Comparison of ENCODE assay signal across 15 cellular contexts in the genomic region with DNA sequence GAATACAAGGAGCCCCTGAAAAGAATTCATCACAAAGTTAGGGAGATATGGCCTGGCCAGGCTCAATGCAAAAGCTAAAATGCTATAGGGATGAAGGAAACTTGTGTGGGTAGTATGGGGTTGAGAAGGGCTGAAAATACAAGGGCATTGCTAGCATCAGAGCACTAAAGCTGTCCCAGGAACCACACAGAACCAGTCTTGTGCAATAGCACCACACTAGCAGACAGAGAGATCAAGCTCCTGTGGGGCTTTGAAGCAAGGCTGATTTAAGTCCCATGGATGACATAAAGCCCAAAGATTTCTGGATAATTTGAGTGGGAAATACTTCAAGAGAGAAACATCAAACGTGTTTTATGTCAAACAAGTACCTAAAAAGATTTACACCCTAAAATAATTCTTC.
DNase-seq lines count a peak whose midpoint lies in the region; ATAC-seq and TF ChIP-seq lines count a peak whose summit lies in the region.
"Had no signal": no experiment of that assay in that cellular context is flagged by ENCODE, and none has a peak within 500 bp of the region (broad histone marks: within the 10 kb centered on the region; RNA-seq: fewer than 3 reads in every experiment).

No MANE protein-coding gene starts in this region.

- H4K20me1 ChIP-seq in H9 (ENCODE audit: control insufficient read depth, insufficient read depth, insufficient read length) = no peaks in the 10 kb centered on the region

- no peak overlapping the region for H4K91ac ChIP-seq in H9 (ENCODE audit: insufficient read length, low read depth, low read length)
- H4K91ac ChIP-seq in neuronal stem cell (ENCODE audit: low read depth, low read length, poor library complexity) = no peak overlapping the region

- POLR2A ChIA-PET in naive thymus-derived CD4-positive, alpha-beta T cell (lab: Charles Lee) = no interaction called here

- no peak overlapping the region for H4K5ac ChIP-seq in H9 (ENCODE audit: insufficient read length, low read depth, low read length)

- no peak overlapping the region for H3T11ph ChIP-seq in H9 (ENCODE audit: low read length)

- H2AFZ ChIP-seq in H9 (ENCODE audit: low read length) (no peak overlapping the region), neuronal stem cell (ENCODE audit: low read length) (peak overlapping the region; percentile 70)

- no peak overlapping the region for H2BK15ac ChIP-seq in H9 (ENCODE audit: low read depth, low read length)
- no peak overlapping the region for H2BK15ac ChIP-seq in neuronal stem cell (ENCODE audit: low read length)

- H3K4ac ChIP-seq in H9 (ENCODE audit: low read depth, low read length) (no peak overlapping the region), neuronal stem cell (ENCODE audit: low read length) (no peak overlapping the region)

- peaks cover 9 to 10% of the 10 kb centered on the region in 2 experiments for H3K9me3 Mint-ChIP-seq in H9
- H3K9me3 Mint-ChIP-seq in endodermal cell = peaks cover 10% of the 10 kb centered on the region
- H3K9me3 Mint-ChIP-seq in naive thymus-derived CD4-positive, alpha-beta T cell = peaks cover 0 to 17% (median 6%) of the 10 kb centered on the region in 11 donors

- CTCF ChIA-PET in naive thymus-derived CD4-positive, alpha-beta T cell (lab: Charles Lee) = no interaction called here

- H3K18ac ChIP-seq in H9 (ENCODE audit: insufficient read length, low read depth, low read length) (no peak overlapping the region), neuronal stem cell (ENCODE audit: low read length) (no peak overlapping the region)

- no peak overlapping the region for H2BK20ac ChIP-seq in H9 (ENCODE audit: low read depth, low read length, poor library complexity, severe bottlenecking)

- H3K4me3 ChIP-seq in endodermal cell (ENCODE audit: low read length) (no peak overlapping the region), neuronal stem cell (ENCODE audit: low read length in 2 of 2) (no peak overlapping the region), colonic mucosa (no peak overlapping the region)
- H3K4me3 ChIP-seq in naive thymus-derived CD4-positive, alpha-beta T cell (ENCODE audit: low read length) = no peak overlapping the region

- no peak for ATAC-seq in naive thymus-derived CD4-positive, alpha-beta T cell
- ATAC-seq in GM18868 (IDR thresholded peaks at IDR 0.05; ENCODE audit: unreplicated experiment) = no peak
- ATAC-seq: Panc1, Right ventricle myocardium inferior had no signal

- no peaks in the 10 kb centered on the region for H3K36me3 ChIP-seq in endodermal cell (ENCODE audit: control insufficient read depth, insufficient read depth, low read length)
- no peaks in the 10 kb centered on the region for H3K36me3 ChIP-seq in neuronal stem cell (replicated peaks in 1 of 2; ENCODE audit: control insufficient read depth in 2 of 2, insufficient read depth in 2 of 2, low read length in 2 of 2)
- H3K36me3 ChIP-seq in colonic mucosa = no peaks in the 10 kb centered on the region
- no peaks in the 10 kb centered on the region for H3K36me3 ChIP-seq in naive thymus-derived CD4-positive, alpha-beta T cell (ENCODE audit: control insufficient read depth in 2 of 3, insufficient read depth in 3 of 3, low read length in 3 of 3)

- H3K56ac ChIP-seq in H9 (ENCODE audit: insufficient read length, low read depth, low read length) = no peak overlapping the region

- H3K4me3 Mint-ChIP-seq in H9 (peak overlapping the region; percentile 5 to 10; a peak in 2 of 5 replicates), endodermal cell (no peak overlapping the region)
- no peak overlapping the region for H3K4me3 Mint-ChIP-seq in naive thymus-derived CD4-positive, alpha-beta T cell

- H3K14ac ChIP-seq in H9 (ENCODE audit: insufficient read depth, low read length) = no peak overlapping the region
- no peak overlapping the region for H3K14ac ChIP-seq in neuronal stem cell (ENCODE audit: low read length)

- peaks cover 6 to 15% (median 10%) of the 10 kb centered on the region in 3 experiments for H3K36me3 Mint-ChIP-seq in H9 (ENCODE audit: insufficient read depth in 1 of 3, low read depth in 3 of 3)
- H3K36me3 Mint-ChIP-seq in endodermal cell (ENCODE audit: low read depth) = peaks cover 11% of the 10 kb centered on the region
- peaks cover 0 to 8% (median 5%) of the 10 kb centered on the region in 5 donors for H3K36me3 Mint-ChIP-seq in naive thymus-derived CD4-positive, alpha-beta T cell

- no peak overlapping the region for H3K4me2 ChIP-seq in H9 (ENCODE audit: insufficient read depth, insufficient read length, low read length)
- no peak overlapping the region for H3K4me2 ChIP-seq in neuronal stem cell (ENCODE audit: insufficient read depth, low read length, poor library complexity, severe bottlenecking)
- H3K4me2 ChIP-seq: SK-N-SH had no signal

- H3K27ac ChIP-seq in H9 (ENCODE audit: insufficient read length, low read depth, low read length) (no peak overlapping the region), endodermal cell (ENCODE audit: low read depth, low read length) (peak overlapping the region; percentile 41), neuronal stem cell (replicated peaks; ENCODE audit: low read length) (no peak overlapping the region), colonic mucosa (no peak overlapping the region)
- H3K27ac ChIP-seq in naive thymus-derived CD4-positive, alpha-beta T cell (ENCODE audit: low read depth, low read length) = no peak overlapping the region

- H2BK5ac ChIP-seq in H9 (ENCODE audit: insufficient read length, low read length) = no peak overlapping the region
- no peak overlapping the region for H2BK5ac ChIP-seq in neuronal stem cell (ENCODE audit: low read length)

- H3K23ac ChIP-seq in H9 (ENCODE audit: insufficient read length, low read depth, low read length) = no peak overlapping the region
- no peak overlapping the region for H3K23ac ChIP-seq in neuronal stem cell (ENCODE audit: low read depth, low read length, poor library complexity)

- H3K9ac ChIP-seq in H9 (ENCODE audit: extremely low read depth, insufficient read length, low read length) = no peak overlapping the region
- H3K9ac ChIP-seq in endodermal cell (ENCODE audit: extremely low read depth, low read length, poor library complexity, severe bottlenecking) = no peak overlapping the region
- H3K9ac ChIP-seq in neuronal stem cell (ENCODE audit: low read depth, low read length, poor library complexity) = no peak overlapping the region
- H3K9ac ChIP-seq in colonic mucosa (ENCODE audit: low read depth in 2 of 2, low read length in 2 of 2) = no peak overlapping the region
- H3K9ac ChIP-seq: SK-N-SH had no signal

- no peak overlapping the region for H2BK120ac ChIP-seq in H9 (ENCODE audit: low read depth, low read length, poor library complexity, severe bottlenecking)
- no peak overlapping the region for H2BK120ac ChIP-seq in neuronal stem cell (ENCODE audit: low read depth, low read length)

- WGBS in H9 (ENCODE audit: extremely low coverage, insufficient read length, low lambda C conversion rate) = no CpG with 5 or more reads among the region's 1 CpG
- 25% methylated on average over 1 of the region's 1 CpG; no CpG with 5 or more reads in 1 of the 2 experiments for whole genome bisulfite sequencing in endodermal cell (ENCODE audit: insufficient coverage in 1 of 2, insufficient read length in 1 of 2), 2 experiments
- no CpG with 5 or more reads among the region's 1 CpG for WGBS in neuronal stem cell (ENCODE audit: extremely low coverage in 2 of 2, insufficient read length in 2 of 2, insufficient replicate concordance in 1 of 2), 2 donors

- intact Hi-C loops in colonic mucosa (cut with DNase I) = no loop called here
- intact Hi-C loops in naive thymus-derived CD4-positive, alpha-beta T cell (cut with micrococcal nuclease) = no loop called here

- no peaks in the 10 kb centered on the region for H3K9me3 ChIP-seq in H9 (ENCODE audit: control insufficient read depth, low read depth, low read length)
- H3K9me3 ChIP-seq in endodermal cell (ENCODE audit: control insufficient read depth, low read length) = no peaks in the 10 kb centered on the region
- peaks cover 0 to 3% of the 10 kb centered on the region in 2 donors for H3K9me3 ChIP-seq in neuronal stem cell (replicated peaks in 1 of 2; ENCODE audit: control insufficient read depth in 2 of 2, insufficient read depth in 1 of 2, low read depth in 1 of 2, low read length in 2 of 2)
- H3K9me3 ChIP-seq in colonic mucosa = no peaks in the 10 kb centered on the region
- H3K9me3 ChIP-seq in naive thymus-derived CD4-positive, alpha-beta T cell (ENCODE audit: control insufficient read depth in 2 of 3, low read length in 3 of 3) = no peaks in the 10 kb centered on the region
- H3K9me3 ChIP-seq: SK-N-SH had no signal

- H3K27ac Mint-ChIP-seq in H9 (peak overlapping the region; percentile 78 to 96 (median 85); a peak in 6 of 7 replicates), endodermal cell (peak overlapping the region; percentile 78)
- no peak overlapping the region for H3K27ac Mint-ChIP-seq in naive thymus-derived CD4-positive, alpha-beta T cell

- H2AK5ac ChIP-seq in H9 (ENCODE audit: insufficient read length, low read length) = no peak overlapping the region
- H2AK5ac ChIP-seq in neuronal stem cell (ENCODE audit: low read depth, low read length) = no peak overlapping the region

- no peaks in the 10 kb centered on the region for H3K27me3 ChIP-seq in H9 (ENCODE audit: insufficient read depth, low read length)
- no peaks in the 10 kb centered on the region for H3K27me3 ChIP-seq in endodermal cell (ENCODE audit: control insufficient read depth, insufficient read depth, low read length, poor library complexity, severe bottlenecking)
- no peaks in the 10 kb centered on the region for H3K27me3 ChIP-seq in neuronal stem cell (ENCODE audit: control insufficient read depth in 3 of 3, insufficient read depth in 3 of 3, low read depth in 1 of 3, low read length in 3 of 3)
- H3K27me3 ChIP-seq in colonic mucosa = no peaks in the 10 kb centered on the region
- no peaks in the 10 kb centered on the region for H3K27me3 ChIP-seq in naive thymus-derived CD4-positive, alpha-beta T cell (ENCODE audit: control insufficient read depth in 2 of 2, insufficient read depth in 2 of 2, low read length in 2 of 2)

- no peaks in the 10 kb centered on the region; the same call in 1 of the 2 replicates for H3K27me3 Mint-ChIP-seq in H9 (ENCODE audit: low read depth)
- no peaks in the 10 kb centered on the region for H3K27me3 Mint-ChIP-seq in endodermal cell (ENCODE audit: insufficient read depth)
- H3K27me3 Mint-ChIP-seq in naive thymus-derived CD4-positive, alpha-beta T cell = no peaks in the 10 kb centered on the region

- no peaks in the 10 kb centered on the region for H3K23me2 ChIP-seq in H9 (ENCODE audit: insufficient read length, low read depth, low read length, poor library complexity, severe bottlenecking)

- no peaks in the 10 kb centered on the region for H3K79me2 ChIP-seq in H9 (ENCODE audit: insufficient read depth, low read length)

- no peaks in the 10 kb centered on the region for H3K79me1 ChIP-seq in H9 (ENCODE audit: insufficient read depth, low read depth, low read length, poor library complexity, severe bottlenecking)
- no peaks in the 10 kb centered on the region for H3K79me1 ChIP-seq in neuronal stem cell (ENCODE audit: low read depth, low read length)

- H2BK12ac ChIP-seq in H9 (ENCODE audit: insufficient read length, low read depth, low read length) (no peak overlapping the region), neuronal stem cell (ENCODE audit: low read length) (no peak overlapping the region)

- DNase-seq in H9 (no peak), NCI-H69 (lab: John Stamatoyannopoulos, UW) (peak; percentile 49), endodermal cell (no peak), neuronal stem cell (ENCODE audit: low spot score) (no peak), colonic mucosa (no peak)
- DNase-seq in naive thymus-derived CD4-positive, alpha-beta T cell = no peak
- DNase-seq: IMR-90, NCI-H1092 treated with DMSO at 0.1 percent for 48 hours, NCI-H1694, NCI-H446, NCI-H748 treated with DMSO at 0.1 percent for 48 hours, SK-N-SH had no signal

- H3K4me1 Mint-ChIP-seq in H9 (peaks cover 58 to 60% of the 10 kb centered on the region in 2 experiments), endodermal cell (peaks cover 49% of the 10 kb centered on the region)
- peaks cover 14 to 36% (median 19%) of the 10 kb centered on the region in 7 donors for H3K4me1 Mint-ChIP-seq in naive thymus-derived CD4-positive, alpha-beta T cell

- H3K4me1 ChIP-seq in H9 (ENCODE audit: insufficient read depth, low read length) (peaks cover 6% of the 10 kb centered on the region), endodermal cell (ENCODE audit: control insufficient read depth, insufficient read depth, low read length) (peaks cover 8% of the 10 kb centered on the region), neuronal stem cell (ENCODE audit: control insufficient read depth in 2 of 2, insufficient read depth in 1 of 2, low read depth in 1 of 2, low read length in 2 of 2) (peaks cover 0 to 6% of the 10 kb centered on the region in 2 donors), colonic mucosa (no peaks in the 10 kb centered on the region)
- H3K4me1 ChIP-seq in naive thymus-derived CD4-positive, alpha-beta T cell (ENCODE audit: control insufficient read depth in 2 of 2, insufficient read depth in 2 of 2, low read length in 2 of 2) = peaks cover 0 to 22% of the 10 kb centered on the region in 2 donors

- TF ChIP-seq CTCF in H9 (conservative IDR thresholded peaks at IDR 0.05) (no peak), endodermal cell (conservative IDR thresholded peaks at IDR 0.05) (no peak), colonic mucosa (IDR thresholded peaks at IDR 0.05) (no peak)

- H4K8ac ChIP-seq in H9 (replicated peaks; ENCODE audit: insufficient read length, low read depth, low read length) = no peak overlapping the region
- H4K8ac ChIP-seq in neuronal stem cell (ENCODE audit: low read depth, low read length) = no peak overlapping the region

Comparison
In these comparisons a context has a peak if more than half of its experiments do, and no peak if none do; other contexts are left out.
1. H3K27ac Mint-ChIP-seq: peak in H9 (3 of 3) and endodermal cell (single experiment); none in naive thymus-derived CD4-positive, alpha-beta T cell (0 of 9).
2. H3K4me3 Mint-ChIP-seq: peak in H9 (2 of 2); none in endodermal cell (single experiment) and naive thymus-derived CD4-positive, alpha-beta T cell (0 of 10).